In genomic region chr5:139050432-139050831, GRCh38 we compare ENCODE assay signal across 21 cellular contexts.
DNase-seq lines count a peak whose midpoint lies in the region; ATAC-seq lines count a peak whose summit lies in the region.
"Had no signal": no experiment of that assay in that cellular context is flagged by ENCODE, and none has a peak within 500 bp of the region (broad histone marks: within the 10 kb centered on the region; RNA-seq: fewer than 3 reads in every experiment).

No MANE protein-coding gene starts in this region.

- H3K9ac ChIP-seq in SK-N-MC (ENCODE audit: insufficient read length) = peak overlapping the region; percentile 0

- DNase-seq in DMS 273 (lab: John Stamatoyannopoulos, UW; ENCODE audit: unreplicated experiment) (peak; percentile 39), DMS 273 treated with DMSO at 0.1 percent for 48 hours (lab: John Stamatoyannopoulos, UW) (no peak), SK-N-MC (ENCODE audit: low read depth, low spot score) (no peak), foreskin melanocyte (peak; percentile 28)
- DNase-seq: ACHN; CD4-positive, CD25-positive, alpha-beta regulatory T cell; EL; GDM1; HCEC 1CT; NCI-H1092; NCI-H1436; NCI-H2171 treated with DMSO at 0.1 percent for 48 hours; NCI-H82; NK-92 treated with Interleukin-12 subunit alpha and Interleukin-12 subunit beta, amount 100 ng/mL, for 24 hours; PC-9; SJCRH30 had no signal

- H3K4me3 ChIP-seq in SK-N-MC = no peak overlapping the region
- H3K4me3 ChIP-seq: PC-9, SJCRH30 had no signal

- ATAC-seq in HG03378 (IDR thresholded peaks at IDR 0.05; ENCODE audit: unreplicated experiment) (no peak), HG03097 (IDR thresholded peaks at IDR 0.05; ENCODE audit: low FRiP score, unreplicated experiment) (no peak), HG02970 (IDR thresholded peaks at IDR 0.05; ENCODE audit: low FRiP score, unreplicated experiment) (no peak)
- ATAC-seq: Right ventricle myocardium inferior had no signal

- no peaks in the 10 kb centered on the region for H3K36me3 ChIP-seq in SK-N-MC (ENCODE audit: insufficient read depth, low read length)
- H3K36me3 ChIP-seq: SJCRH30 had no signal

- no peaks in the 10 kb centered on the region for H3K9me3 ChIP-seq in SK-N-MC (ENCODE audit: low read depth, low read length)
- H3K9me3 ChIP-seq: SJCRH30 had no signal

- peak overlapping the region; percentile 77 for H3K27ac ChIP-seq in SK-N-MC
- H3K27ac ChIP-seq: 22Rv1, PC-9, SJCRH30 had no signal

Comparison
In these comparisons a context has a peak if more than half of its experiments do, and no peak if none do; other contexts are left out.
1. DNase-seq: peak in DMS 273 (single experiment) and foreskin melanocyte (single experiment); none in DMS 273 treated with DMSO at 0.1 percent for 48 hours (single experiment) and SK-N-MC (single experiment).